In genomic region chr11:14347991-14348390, GRCh38 we compare ENCODE assay signal across 1 cellular context.
TF ChIP-seq lines count a peak whose summit lies in the region.

No MANE protein-coding gene starts in this region.

TF ChIP-seq in H1, 55 proteins besides CTCF, POLR2A, EP300 and RAD21:
- TF ChIP-seq CHD1 (IDR thresholded peaks at IDR 0.05; ENCODE audit: low read depth, low read length) (no peak), USF2 (IDR thresholded peaks at IDR 0.05; ENCODE audit: low read length) (peak; percentile 8; the same call in 1 of the 2 replicates)
